ENCODE assay signal across 17 cellular contexts in the genomic region with DNA sequence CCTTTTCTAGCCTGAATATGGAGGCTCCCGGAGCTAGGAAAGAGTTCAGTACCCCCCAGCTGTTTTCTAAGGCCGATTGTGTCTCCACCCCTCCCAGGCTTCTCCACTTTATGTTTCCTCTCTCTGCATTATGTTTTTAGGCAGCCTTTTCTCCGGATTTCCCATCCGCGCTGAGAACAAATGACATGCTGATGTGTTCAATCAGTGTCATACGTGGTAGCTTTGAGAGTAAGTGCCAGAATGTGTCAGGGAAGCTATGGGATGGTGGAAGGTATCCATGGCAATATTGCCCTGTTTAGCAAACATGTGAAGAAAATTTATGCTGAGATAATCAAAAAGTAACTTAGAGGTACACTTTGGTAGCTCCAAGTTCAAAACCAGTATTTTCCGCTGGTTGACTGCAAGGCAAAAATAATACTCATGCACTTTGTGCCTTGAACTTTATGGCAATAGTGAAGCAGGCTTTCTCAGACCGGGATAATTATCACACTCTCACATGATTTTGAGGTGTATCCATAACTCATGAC. TPM values are rescaled to one million over a fixed set of nuclear protein-coding genes. Genes with fewer than 3 reads are reported as not detected.
DNase-seq lines count a peak whose midpoint lies in the region; ATAC-seq, FAIRE-seq and TF ChIP-seq lines count a peak whose summit lies in the region.
"Had no signal": no experiment of that assay in that cellular context is flagged by ENCODE, and none has a peak within 500 bp of the region (broad histone marks: within the 10 kb centered on the region; RNA-seq: fewer than 3 reads in every experiment).

No MANE protein-coding gene starts in this region.

- H3K36me3 ChIP-seq in astrocyte (ENCODE audit: insufficient read depth, low read length) = no peaks in the 10 kb centered on the region
- H3K36me3 ChIP-seq: BLaER1 had no signal

- no peak overlapping the region for H2AFZ ChIP-seq in astrocyte (ENCODE audit: low read depth, low read length)
- H2AFZ ChIP-seq: GM23248 had no signal

- H3K4me3 ChIP-seq in astrocyte (ENCODE audit: insufficient read depth, low read depth, low read length) = no peak overlapping the region
- H3K4me3 ChIP-seq: BLaER1, GM23248 had no signal

- H3K4me1 Mint-ChIP-seq in astrocyte (ENCODE audit: low read depth, unreplicated experiment) (peaks cover 30% of the 10 kb centered on the region), nephron (peaks cover 82% of the 10 kb centered on the region)
- H3K4me1 Mint-ChIP-seq: CD8-positive, alpha-beta memory T cell had no signal

- H3K4me3 Mint-ChIP-seq in astrocyte (ENCODE audit: unreplicated experiment) (no peak overlapping the region), nephron (no peak overlapping the region)
- H3K4me3 Mint-ChIP-seq: CD8-positive, alpha-beta memory T cell had no signal

- no peaks in the 10 kb centered on the region for H4K20me1 ChIP-seq in astrocyte (ENCODE audit: insufficient read depth, low read length)
- H4K20me1 ChIP-seq: BLaER1 had no signal

- no peaks in the 10 kb centered on the region for H3K79me2 ChIP-seq in astrocyte (ENCODE audit: insufficient read depth, low read length)

- H3K9me3 ChIP-seq in astrocyte (ENCODE audit: insufficient read depth, low read depth, low read length) = no peaks in the 10 kb centered on the region
- H3K9me3 ChIP-seq: BLaER1, Caco-2 had no signal

- no peak overlapping the region for H3K9ac ChIP-seq in astrocyte (ENCODE audit: low read length)
- H3K9ac ChIP-seq: BLaER1, GM23248 had no signal

- H3K36me3 Mint-ChIP-seq in astrocyte (ENCODE audit: low read depth, unreplicated experiment) = no peaks in the 10 kb centered on the region
- no peaks in the 10 kb centered on the region for H3K36me3 Mint-ChIP-seq in nephron (ENCODE audit: low read depth)
- H3K36me3 Mint-ChIP-seq: CD8-positive, alpha-beta memory T cell had no signal

- TF ChIP-seq CTCF in astrocyte (IDR thresholded peaks at IDR 0.05; ENCODE audit: insufficient read depth, low read depth, low read length) (no peak), nephron (IDR thresholded peaks at IDR 0.05; ENCODE audit: unreplicated experiment in 3 of 3) (no peak)

- H3K27ac ChIP-seq in astrocyte (ENCODE audit: low read depth, low read length) = no peak overlapping the region
- H3K27ac ChIP-seq: BLaER1, GM23248 had no signal

- H3K9me3 Mint-ChIP-seq in astrocyte (ENCODE audit: unreplicated experiment) = no peaks in the 10 kb centered on the region
- H3K9me3 Mint-ChIP-seq in nephron = peaks cover 7% of the 10 kb centered on the region

- H3K27me3 ChIP-seq in astrocyte (ENCODE audit: insufficient read depth, low read length) = no peaks in the 10 kb centered on the region
- H3K27me3 ChIP-seq: BLaER1 had no signal

- H3K4me1 ChIP-seq in astrocyte (ENCODE audit: insufficient read depth, low read length) = peaks cover 34% of the 10 kb centered on the region
- H3K4me1 ChIP-seq: Caco-2 had no signal

- ATAC-seq in HG03039 (IDR thresholded peaks at IDR 0.05; ENCODE audit: unreplicated experiment) (no peak), GM19324 (IDR thresholded peaks at IDR 0.05; ENCODE audit: low FRiP score, unreplicated experiment) (no peak)

- H3K27ac Mint-ChIP-seq in astrocyte (ENCODE audit: unreplicated experiment) (no peak overlapping the region), nephron (peak overlapping the region; percentile 58 to 92 (median 69))
- H3K27ac Mint-ChIP-seq: CD8-positive, alpha-beta memory T cell had no signal

- FAIRE-seq in astrocyte (lab: Jason Lieb, UNC) = peak; percentile 9

- H3K4me2 ChIP-seq in astrocyte (ENCODE audit: low read length) = no peak overlapping the region
- H3K4me2 ChIP-seq: BLaER1 had no signal

- DNase-seq in astrocyte (ENCODE audit: low read depth) (no peak), dermis microvascular lymphatic vessel endothelial cell (ENCODE audit: low read depth in 2 of 2) (peak; percentile 94 to 98), ACHN (no peak), DMS 273 (lab: John Stamatoyannopoulos, UW; ENCODE audit: unreplicated experiment) (no peak)
- DNase-seq: AML-193; Caco-2; CD8-positive, alpha-beta memory T cell; DMS53; GF-D8; GM23248; H7 had no signal

- H3K27me3 Mint-ChIP-seq in astrocyte (ENCODE audit: low read depth, unreplicated experiment) = no peaks in the 10 kb centered on the region
- H3K27me3 Mint-ChIP-seq in nephron (ENCODE audit: low read depth) = peaks cover 6% of the 10 kb centered on the region

- in situ Hi-C loops in ACHN (cut with HindIII; ENCODE audit: low pct_ligation_motif_present, low pct_unique_long_range_greater_than_20kb, low sequenced_read_pairs) = no loop called here

RNA-seq across cellular contexts. Expression of gene LECT2, which starts 36.7 kb away (rescaled TPM):
- total RNA-seq in astrocyte = not detected in 2 replicates
- total RNA-seq in dermis microvascular lymphatic vessel endothelial cell = not detected in 2 replicates
- total RNA-seq: A673; CD8-positive, alpha-beta memory T cell; H7; HT1080 had no signal

RNA-seq across cellular contexts. Expression of gene TGFBI, which starts 37.3 kb away (rescaled TPM):
- 1,145 and 1,862 TPM in 2 replicates for total RNA-seq in astrocyte
- 2.4 and 10.5 TPM in 2 replicates for total RNA-seq in dermis microvascular lymphatic vessel endothelial cell

Comparison
In these comparisons a context has a peak if more than half of its experiments do, and no peak if none do; other contexts are left out.
1. DNase-seq: peak in dermis microvascular lymphatic vessel endothelial cell (2 of 2); none in astrocyte (single experiment), ACHN (single experiment) and DMS 273 (single experiment).
2. RNA of gene TGFBI, which starts 37.3 kb away (total RNA-seq): 1,145 to 1,862 TPM in astrocyte; 2.4 to 10.5 TPM in dermis microvascular lymphatic vessel endothelial cell; every median in the first group is over 10 times any median in the second.